Comparison of ENCODE assay signal across 20 cellular contexts in the genomic region with DNA sequence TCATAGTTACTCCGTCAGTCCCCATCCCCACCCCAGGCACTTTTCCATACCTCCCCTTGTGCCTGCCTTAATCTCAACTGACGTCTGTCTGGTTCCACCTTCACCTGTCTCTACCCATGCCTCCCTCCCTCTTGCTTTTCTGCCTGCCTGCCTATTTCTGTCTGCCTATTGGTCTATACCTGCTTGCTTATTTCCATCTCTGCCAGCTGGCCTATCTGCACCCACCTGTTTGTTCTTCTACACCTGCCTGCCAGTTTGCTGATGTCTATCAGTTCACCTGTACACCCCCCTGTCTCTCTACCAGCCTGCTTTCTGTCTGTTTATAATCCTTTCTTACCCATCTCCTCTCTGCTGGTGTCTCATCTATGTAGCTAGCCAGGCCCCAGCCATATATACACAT.
DNase-seq lines count a peak whose midpoint lies in the region; ATAC-seq and TF ChIP-seq lines count a peak whose summit lies in the region.
"Had no signal": no experiment of that assay in that cellular context is flagged by ENCODE, and none has a peak within 500 bp of the region (broad histone marks: within the 10 kb centered on the region; RNA-seq: fewer than 3 reads in every experiment).

No MANE protein-coding gene starts in this region.

- intact Hi-C loops in left colon (cut with DNase I, micrococcal nuclease): no loop called here

- DNase-seq in DMS53 (lab: John Stamatoyannopoulos, UW) (peak; percentile 89), NCI-H146 (lab: John Stamatoyannopoulos, UW) (peak; percentile 98), NCI-H2196 treated with DMSO at 0.1 percent for 48 hours (lab: John Stamatoyannopoulos, UW; ENCODE audit: unreplicated experiment) (peak; percentile 78), left colon (no peak), foreskin keratinocyte (no peak), NCI-H446 treated with DMSO at 0.1 percent for 48 hours (lab: John Stamatoyannopoulos, UW) (no peak)
- DNase-seq: activated CD8-positive, alpha-beta T cell treated with anti-CD3 and anti-CD28 coated beads for 36 hours; anterior cingulate cortex; Karpas-422; NCI-H524; sigmoid colon; stimulated activated CD4-positive, alpha-beta T cell treated with anti-CD3 and anti-CD28 coated beads, Interleukin-15, amount 100 ng/mL, for 24 hours; stimulated activated naive CD8-positive, alpha-beta T cell treated with anti-CD3 and anti-CD28 coated beads, Interleukin-15, Interleukin-2, amounts not matched to agents 100 U/mL and 50 U/mL, for 24 hours had no signal

- no peaks in the 10 kb centered on the region for H3K4me1 ChIP-seq in foreskin keratinocyte
- H3K4me1 ChIP-seq: BLaER1 treated with 17β-estradiol and CSF1 and Interleukin-3, amounts not matched to agents 10 nM and 100 nM; prostate gland; sigmoid colon had no signal

- H3K27me3 ChIP-seq in foreskin keratinocyte: no peaks in the 10 kb centered on the region
- H3K27me3 ChIP-seq: BLaER1 treated with 17β-estradiol and CSF1 and Interleukin-3, amounts not matched to agents 10 nM and 100 nM; sigmoid colon had no signal

- ATAC-seq in left colon (peak; percentile 29), foreskin keratinocyte (no peak), HG02798 (IDR thresholded peaks at IDR 0.05; ENCODE audit: poor library complexity, unreplicated experiment) (no peak)
- ATAC-seq: activated CD4-positive, CD25-positive, alpha-beta regulatory T cell treated with anti-CD3 and anti-CD28 coated beads, Interleukin-2, amount 50 U/mL, for 24 hours; activated CD8-positive, alpha-beta T cell treated with anti-CD3 and anti-CD28 coated beads for 36 hours; activated T-helper 17 cell treated with anti-CD3 and anti-CD28 coated beads, Interleukin-2, amount 50 U/mL, for 72 hours; left lobe of liver; stimulated activated naive CD8-positive, alpha-beta T cell treated with anti-CD3 and anti-CD28 coated beads, Interleukin-15, Interleukin-2, amounts not matched to agents 100 U/mL and 50 U/mL, for 24 hours had no signal

- TF ChIP-seq CTCF in foreskin keratinocyte (conservative IDR thresholded peaks at IDR 0.05): no peak

- H3K27ac ChIP-seq in foreskin keratinocyte: no peak overlapping the region
- H3K27ac ChIP-seq: BLaER1 treated with 17β-estradiol and CSF1 and Interleukin-3, amounts not matched to agents 10 nM and 100 nM; prostate gland; sigmoid colon; thoracic aorta had no signal

Comparison
In these comparisons a context has a peak if more than half of its experiments do, and no peak if none do; other contexts are left out.
1. DNase-seq: peak in DMS53 (single experiment), NCI-H146 (single experiment) and NCI-H2196 treated with DMSO at 0.1 percent for 48 hours (single experiment); none in left colon (0 of 2), foreskin keratinocyte (0 of 2) and NCI-H446 treated with DMSO at 0.1 percent for 48 hours (single experiment).